Comparison of ENCODE assay signal across 1 cellular context in genomic region chr19:49497047-49497789, GRCh38.
A peak's percentile ranks its signal among the peaks of the same experiment; 100 is the strongest.
TF ChIP-seq lines count a peak whose summit lies in the region.

No MANE protein-coding gene starts in this region.

TF ChIP-seq in GM12878, 131 proteins besides CTCF, POLR2A, EP300 and RAD21 (continued from another document):
- no peak for TF ChIP-seq EZH2 (IDR thresholded peaks at IDR 0.05; ENCODE audit: borderline replicate concordance, control insufficient read depth, low read depth, low read length)
- no peak for TF ChIP-seq FOXM1 (IDR thresholded peaks at IDR 0.05; ENCODE audit: low read depth, low read length)
- TF ChIP-seq KLF5 (IDR thresholded peaks at IDR 0.05; ENCODE audit: partially characterized antibody), result no peak
- no peak for TF ChIP-seq KAT2A (conservative IDR thresholded peaks at IDR 0.05; ENCODE audit: control insufficient read depth, low read depth, low read length)
- TF ChIP-seq USF1 (IDR thresholded peaks at IDR 0.05; ENCODE audit: borderline replicate concordance, extremely low read length, insufficient read depth, low read depth, low read length), result peak; percentile 55
- TF ChIP-seq ZNF384 (IDR thresholded peaks at IDR 0.05; ENCODE audit: borderline replicate concordance, low read depth, low read length), result no peak
- TF ChIP-seq NFIC (IDR thresholded peaks at IDR 0.05; ENCODE audit: low read depth, low read length), result no peak
- no peak; the same call in 1 of the 2 replicates for TF ChIP-seq TAF1 (IDR thresholded peaks at IDR 0.05; ENCODE audit: borderline replicate concordance, low read depth, low read length)
- no peak for TF ChIP-seq RBBP5 (conservative IDR thresholded peaks at IDR 0.05)
- TF ChIP-seq NFYA (IDR thresholded peaks at IDR 0.05; ENCODE audit: borderline replicate concordance, low read depth, low read length), result no peak
- TF ChIP-seq PKNOX1 (IDR thresholded peaks at IDR 0.05), result no peak
- TF ChIP-seq ATF7 (IDR thresholded peaks at IDR 0.05; ENCODE audit: low read depth), result no peak
- TF ChIP-seq ESRRA (IDR thresholded peaks at IDR 0.05; ENCODE audit: low read length), result no peak
- no peak for TF ChIP-seq SMC3 (IDR thresholded peaks at IDR 0.05; ENCODE audit: borderline replicate concordance, low read length)
- TF ChIP-seq TCF3 (IDR thresholded peaks at IDR 0.05; ENCODE audit: borderline replicate concordance, insufficient read depth, low read depth, low read length), result no peak
- no peak for TF ChIP-seq SRF (IDR thresholded peaks at IDR 0.05; ENCODE audit: low read depth in 2 of 2, low read length in 2 of 2)
- TF ChIP-seq GATAD2B (conservative IDR thresholded peaks at IDR 0.05; ENCODE audit: low read depth), result no peak
TF ChIP-seq in GM12878: peak in this region for 20.
